ENCODE assay signal across 8 cellular contexts in the genomic region with DNA sequence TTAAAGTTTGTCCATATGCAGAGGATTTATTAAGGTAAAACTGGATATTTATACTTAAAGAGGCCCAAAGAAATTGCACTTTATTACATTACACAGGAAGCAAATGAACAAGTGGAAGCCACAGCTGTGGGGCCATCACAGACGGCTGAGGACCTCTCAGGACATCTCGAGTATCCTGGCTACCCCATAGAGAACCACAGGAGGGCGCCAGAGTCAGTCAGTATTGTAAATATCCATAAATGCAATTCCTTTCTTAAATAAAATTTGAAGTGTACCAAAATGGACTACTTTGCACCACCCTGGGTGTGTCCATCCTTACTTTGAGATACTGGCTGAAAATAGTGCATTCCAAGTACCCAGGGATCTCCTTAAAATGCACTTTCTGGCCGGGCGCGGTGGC.
A peak's percentile ranks its signal among the peaks of the same experiment; 100 is the strongest.
DNase-seq lines count a peak whose midpoint lies in the region; ATAC-seq and TF ChIP-seq lines count a peak whose summit lies in the region.

No MANE protein-coding gene starts in this region.

- ATAC-seq in left lung (peak; percentile 43), HG03521 (IDR thresholded peaks at IDR 0.05; ENCODE audit: unreplicated experiment) (no peak)

- H3K9me3 ChIP-seq in DOHH2 (ENCODE audit: control insufficient read depth, insufficient read depth, low read length) (no peaks in the 10 kb centered on the region), left lung (no peaks in the 10 kb centered on the region)

- H3K79me2 ChIP-seq in DOHH2 (ENCODE audit: control insufficient read depth, low read length): no peaks in the 10 kb centered on the region

- POLR2A ChIA-PET in activated CD4-positive, alpha-beta memory T cell treated with anti-CD3 and anti-CD28 coated beads, Interleukin-2, amount 10 ng/mL, durations not matched to agents 7 days and 5 days (lab: Charles Lee): no interaction called here

- H3K9me2 ChIP-seq in DOHH2 (replicated peaks; ENCODE audit: control insufficient read depth, low read length): no peaks in the 10 kb centered on the region

- H3K27me3 ChIP-seq in DOHH2 (ENCODE audit: control insufficient read depth, low read length) (no peaks in the 10 kb centered on the region), left lung (no peaks in the 10 kb centered on the region)

- H3K4me1 Mint-ChIP-seq in activated CD4-positive, alpha-beta memory T cell treated with anti-CD3 and anti-CD28 coated beads, Interleukin-2, amount 10 ng/mL, durations not matched to agents 7 days and 5 days: no peaks in the 10 kb centered on the region

- H3F3A ChIP-seq in DOHH2 (ENCODE audit: control insufficient read depth, insufficient read depth): no peaks in the 10 kb centered on the region

- no peaks in the 10 kb centered on the region for H3K9me3 Mint-ChIP-seq in activated CD4-positive, alpha-beta memory T cell treated with anti-CD3 and anti-CD28 coated beads, Interleukin-2, amount 10 ng/mL, durations not matched to agents 7 days and 5 days

- intact Hi-C loops in left lung (cut with DNase I): no loop called here

- no peak overlapping the region for H3K4me3 ChIP-seq in DOHH2 (ENCODE audit: low read length)
- H3K4me3 ChIP-seq in left lung: no peak overlapping the region

- H3K4me2 ChIP-seq in DOHH2 (ENCODE audit: low read length): no peak overlapping the region

- no peaks in the 10 kb centered on the region for H3K4me1 ChIP-seq in DOHH2 (ENCODE audit: control insufficient read depth, low read length)
- no peaks in the 10 kb centered on the region for H3K4me1 ChIP-seq in left lung

- H3K27ac Mint-ChIP-seq in activated CD4-positive, alpha-beta memory T cell treated with anti-CD3 and anti-CD28 coated beads, Interleukin-2, amount 10 ng/mL, durations not matched to agents 7 days and 5 days: no peak overlapping the region

- no peaks in the 10 kb centered on the region for H4K20me1 ChIP-seq in DOHH2 (ENCODE audit: control insufficient read depth, insufficient read depth, low read depth, low read length)

- H3K36me3 ChIP-seq in DOHH2 (ENCODE audit: control insufficient read depth, low read length) (no peaks in the 10 kb centered on the region), left lung (no peaks in the 10 kb centered on the region)

- H3K27ac ChIP-seq in DOHH2 (ENCODE audit: low read depth, low read length) (no peak overlapping the region), left lung (no peak overlapping the region)

- H3K36me3 Mint-ChIP-seq in activated CD4-positive, alpha-beta memory T cell treated with anti-CD3 and anti-CD28 coated beads, Interleukin-2, amount 10 ng/mL, durations not matched to agents 7 days and 5 days (ENCODE audit: low read depth): no peaks in the 10 kb centered on the region

- DNase-seq in HS-27A (ENCODE audit: low read depth) (peak; percentile 56), left lung (no peak), SHP77 treated with DMSO at 0.1 percent for 48 hours (lab: John Stamatoyannopoulos, UW) (no peak), SKM-1 (lab: John Stamatoyannopoulos, UW; ENCODE audit: unreplicated experiment) (no peak), ecto neural progenitor cell (ENCODE audit: low spot score) (no peak)
- peak; percentile 36 for DNase-seq in activated CD4-positive, alpha-beta memory T cell treated with anti-CD3 and anti-CD28 coated beads, Interleukin-2, amount 10 ng/mL, durations not matched to agents 7 days and 5 days

- H3K27me3 Mint-ChIP-seq in activated CD4-positive, alpha-beta memory T cell treated with anti-CD3 and anti-CD28 coated beads, Interleukin-2, amount 10 ng/mL, durations not matched to agents 7 days and 5 days: peaks cover 14% of the 10 kb centered on the region

- H3K4me3 Mint-ChIP-seq in activated CD4-positive, alpha-beta memory T cell treated with anti-CD3 and anti-CD28 coated beads, Interleukin-2, amount 10 ng/mL, durations not matched to agents 7 days and 5 days: no peak overlapping the region

- TF ChIP-seq CTCF in DOHH2 (IDR thresholded peaks at IDR 0.05; ENCODE audit: low read depth, low read length, poor library complexity, severe bottlenecking) (peak; percentile 66), left lung (IDR thresholded peaks at IDR 0.05) (no peak)

- CTCF ChIA-PET in activated CD4-positive, alpha-beta memory T cell treated with anti-CD3 and anti-CD28 coated beads, Interleukin-2, amount 10 ng/mL, durations not matched to agents 7 days and 5 days (lab: Charles Lee): interaction anchor here (0.9 to 3.3 kb wide), 2 partner anchors 35 to 37 kb away, joined by 3 to 17 read pairs; no protein-coding TSS in a partner anchor

Comparison
In these comparisons a context has a peak if more than half of its experiments do, and no peak if none do; other contexts are left out.
1. DNase-seq: peak in HS-27A (single experiment) and activated CD4-positive, alpha-beta memory T cell treated with anti-CD3 and anti-CD28 coated beads, Interleukin-2, amount 10 ng/mL, durations not matched to agents 7 days and 5 days (single experiment); none in left lung (0 of 2), SHP77 treated with DMSO at 0.1 percent for 48 hours (single experiment), SKM-1 (single experiment) and ecto neural progenitor cell (single experiment).